29 cellular contexts compared by ENCODE assay signal in the genomic region with DNA sequence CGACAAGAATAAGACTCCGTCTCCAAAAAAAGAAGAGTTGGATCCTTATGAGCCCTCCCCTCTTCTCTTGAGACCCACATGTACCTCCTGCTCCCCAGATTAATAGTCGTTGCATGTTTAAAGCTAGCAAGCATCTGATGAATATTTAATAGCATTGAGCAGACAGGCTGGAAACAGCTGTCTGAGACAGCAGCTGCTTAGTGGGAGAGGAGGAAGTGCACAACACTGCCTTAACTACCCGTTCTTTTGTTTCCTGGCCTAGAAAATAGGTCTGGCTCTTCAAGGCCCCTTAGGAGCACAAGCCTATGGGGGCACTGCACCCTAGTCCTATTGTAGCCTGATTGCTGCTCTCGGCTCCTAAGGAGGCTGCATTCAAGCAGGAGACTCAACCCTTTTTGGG. TPM values are rescaled to one million over a fixed set of nuclear protein-coding genes. Genes with fewer than 3 reads are reported as not detected.
DNase-seq lines count a peak whose midpoint lies in the region; ATAC-seq and TF ChIP-seq lines count a peak whose summit lies in the region.
"Had no signal": no experiment of that assay in that cellular context is flagged by ENCODE, and none has a peak within 500 bp of the region (broad histone marks: within the 10 kb centered on the region; RNA-seq: fewer than 3 reads in every experiment).

No MANE protein-coding gene starts in this region.

- peak overlapping the region; percentile 45 for H3K27ac Mint-ChIP-seq in activated T-cell treated with anti-CD3 and anti-CD28 coated beads, Interleukin-2, amount 50 U/mL, for 24 hours
- H3K27ac Mint-ChIP-seq in activated T-cell treated with anti-CD3 and anti-CD28 coated beads, Interleukin-2, amount 50 U/mL, for 72 hours = no peak overlapping the region
- H3K27ac Mint-ChIP-seq in T-cell = peak overlapping the region; percentile 34 to 67
- H3K27ac Mint-ChIP-seq: T-helper 2 cell treated with Interferon-gamma antibody and Interleukin-4, amounts not matched to agents 5 μg/mL and 100 μg/mL, for 36 hours had no signal

- TF ChIP-seq POLR2A in testis (IDR thresholded peaks at IDR 0.05) = no peak

- no peak for ATAC-seq in activated T-cell treated with anti-CD3 and anti-CD28 coated beads, Interleukin-2, amount 50 U/mL, for 72 hours (replicated peaks in 1 of 2)
- ATAC-seq in T-cell (replicated peaks in 1 of 4) = no peak
- no peak for ATAC-seq in HG02852 (IDR thresholded peaks at IDR 0.05; ENCODE audit: unreplicated experiment)
- ATAC-seq: natural killer cell had no signal

- TF ChIP-seq CTCF in testis (IDR thresholded peaks at IDR 0.05) = no peak

- H3K27me3 Mint-ChIP-seq in activated T-cell treated with anti-CD3 and anti-CD28 coated beads, Interleukin-2, amount 50 U/mL, for 24 hours = no peaks in the 10 kb centered on the region
- no peaks in the 10 kb centered on the region for H3K27me3 Mint-ChIP-seq in activated T-cell treated with anti-CD3 and anti-CD28 coated beads, Interleukin-2, amount 50 U/mL, for 72 hours (ENCODE audit: low read depth)
- no peaks in the 10 kb centered on the region for H3K27me3 Mint-ChIP-seq in T-cell

- H3K9me3 ChIP-seq in mesodermal cell (ENCODE audit: control insufficient read depth, low read length) (no peaks in the 10 kb centered on the region), testis (no peaks in the 10 kb centered on the region)
- H3K9me3 ChIP-seq: BE2C, left ventricle myocardium inferior, right atrium auricular region, SK-N-SH had no signal

- H3K27ac ChIP-seq in mesodermal cell (ENCODE audit: low read depth, low read length, severe bottlenecking) (peak overlapping the region; percentile 6), testis (no peak overlapping the region)
- H3K27ac ChIP-seq: epithelial cell of prostate, left ventricle myocardium inferior, parathyroid adenoma, right atrium auricular region had no signal

- peaks cover 98% of the 10 kb centered on the region for H3K36me3 ChIP-seq in mesodermal cell (ENCODE audit: control insufficient read depth, insufficient read depth, low read length)
- no peaks in the 10 kb centered on the region for H3K36me3 ChIP-seq in testis (ENCODE audit: low read depth, missing control alignments)

- 94 to 100% methylated on average over 1 to 4 of the region's 5 CpGs for WGBS in mesodermal cell (ENCODE audit: insufficient coverage in 2 of 2), 2 experiments
- WGBS in testis, 2 donors = 57 to 68% methylated on average over 5 of the region's 5 CpGs

- CTCF ChIA-PET in T-cell (lab: Charles Lee) = no interaction called here

- H3K4me1 ChIP-seq in mesodermal cell (ENCODE audit: control insufficient read depth, insufficient read depth, low read length, poor library complexity, severe bottlenecking) = peaks cover 3% of the 10 kb centered on the region
- H3K4me1 ChIP-seq in testis = no peaks in the 10 kb centered on the region
- H3K4me1 ChIP-seq: BE2C, left ventricle myocardium inferior, parathyroid adenoma, right atrium auricular region had no signal

- H3K27me3 ChIP-seq in testis = no peaks in the 10 kb centered on the region
- H3K27me3 ChIP-seq: BE2C, right atrium auricular region had no signal

- H3K4me1 Mint-ChIP-seq in activated T-cell treated with anti-CD3 and anti-CD28 coated beads, Interleukin-2, amount 50 U/mL, for 24 hours (ENCODE audit: low read depth) = peaks cover 3% of the 10 kb centered on the region
- H3K4me1 Mint-ChIP-seq in activated T-cell treated with anti-CD3 and anti-CD28 coated beads, Interleukin-2, amount 50 U/mL, for 72 hours (ENCODE audit: low read depth) = peaks cover 7% of the 10 kb centered on the region
- H3K4me1 Mint-ChIP-seq in T-cell = no peaks in the 10 kb centered on the region

- H3K9me3 Mint-ChIP-seq in activated T-cell treated with anti-CD3 and anti-CD28 coated beads, Interleukin-2, amount 50 U/mL, for 24 hours = no peaks in the 10 kb centered on the region
- H3K9me3 Mint-ChIP-seq in activated T-cell treated with anti-CD3 and anti-CD28 coated beads, Interleukin-2, amount 50 U/mL, for 72 hours = no peaks in the 10 kb centered on the region
- no peaks in the 10 kb centered on the region for H3K9me3 Mint-ChIP-seq in T-cell
- H3K9me3 Mint-ChIP-seq: natural killer cell; T-helper 2 cell treated with Interferon-gamma antibody and Interleukin-4, amounts not matched to agents 5 μg/mL and 100 μg/mL, for 36 hours had no signal

- POLR2A ChIA-PET in T-cell (lab: Charles Lee) = no interaction called here

- H3K4me3 ChIP-seq in mesodermal cell (ENCODE audit: extremely low read depth, insufficient read depth, low read length, poor library complexity, severe bottlenecking) (no peak overlapping the region), testis (no peak overlapping the region)
- H3K4me3 ChIP-seq: left ventricle myocardium inferior, right atrium auricular region had no signal

- no peak for DNase-seq in activated T-cell treated with anti-CD3 and anti-CD28 coated beads, Interleukin-2, amount 50 U/mL, for 24 hours
- DNase-seq in activated T-cell treated with anti-CD3 and anti-CD28 coated beads, Interleukin-2, amount 50 U/mL, for 72 hours = no peak
- DNase-seq in T-cell = no peak
- no peak for DNase-seq in testis
- DNase-seq in NCI-H2029 (lab: John Stamatoyannopoulos, UW) = no peak
- DNase-seq in HT-29 (ENCODE audit: low spot score) = no peak
- DNase-seq: activated CD4-positive, alpha-beta T cell treated with anti-CD3 and anti-CD28 coated beads for 48 hours; activated naive CD4-positive, alpha-beta T cell treated with Interleukin-2 at 50 U/mL for 16 hours; activated T-cell treated with anti-CD3 and anti-CD28 coated beads, Interleukin-2, amount 50 U/mL, for 48 hours; BE2C; cerebellar nuclear complex; DND-41; GOT3; left ventricle myocardium inferior; mesendoderm; natural killer cell; NCI-H1048; NCI-H187 treated with DMSO at 0.1 percent for 48 hours; NCI-H345; NCI-H748 treated with DMSO at 0.1 percent for 48 hours; OCI-M1; SK-N-SH; trophoblast cell had no signal

- intact Hi-C loops in testis (cut with DNase I; ENCODE audit: low total_unique reads) = no loop called here

- H3K4me3 Mint-ChIP-seq in activated T-cell treated with anti-CD3 and anti-CD28 coated beads, Interleukin-2, amount 50 U/mL, for 24 hours = no peak overlapping the region
- H3K4me3 Mint-ChIP-seq in activated T-cell treated with anti-CD3 and anti-CD28 coated beads, Interleukin-2, amount 50 U/mL, for 72 hours = no peak overlapping the region
- H3K4me3 Mint-ChIP-seq in T-cell = no peak overlapping the region
- H3K4me3 Mint-ChIP-seq: natural killer cell; T-helper 2 cell treated with Interferon-gamma antibody and Interleukin-4, amounts not matched to agents 5 μg/mL and 100 μg/mL, for 36 hours had no signal

- H3K36me3 Mint-ChIP-seq in activated T-cell treated with anti-CD3 and anti-CD28 coated beads, Interleukin-2, amount 50 U/mL, for 24 hours (ENCODE audit: low read depth) = peaks cover 90% of the 10 kb centered on the region
- H3K36me3 Mint-ChIP-seq in activated T-cell treated with anti-CD3 and anti-CD28 coated beads, Interleukin-2, amount 50 U/mL, for 72 hours (ENCODE audit: insufficient read depth in 2 of 2) = peaks cover 11 to 21% of the 10 kb centered on the region in 2 donors
- peaks cover 30% of the 10 kb centered on the region for H3K36me3 Mint-ChIP-seq in T-cell

RNA-seq across cellular contexts. Expression of a gene that starts 17.3 kb away (rescaled TPM):
- 10 to 100 TPM; 28.4 to 38.0 TPM for total RNA-seq in activated T-cell treated with anti-CD3 and anti-CD28 coated beads, Interleukin-2, amount 50 U/mL, for 72 hours
- 10 to 100 TPM; 14.5 to 28.1 (median 24.5) TPM for total RNA-seq in T-cell
- 24.9 TPM for polyA plus RNA-seq in mesodermal cell (2013, experiment 1 of 2)
- polyA plus RNA-seq in mesodermal cell (2013, experiment 2 of 2) = 22.8 TPM
- 10 to 100 TPM; 15.7 to 16.9 TPM for total RNA-seq in testis
- polyA plus RNA-seq in testis (ENCODE audit: insufficient read depth, low read depth, low replicate concordance) = 24.0 TPM
- total RNA-seq in HT-29 (2014; rRNA removed; shearing (Covaris generic)) = 10.7 and 11.0 TPM in 2 replicates

RNA-seq across cellular contexts. Expression of a gene that starts 41.8 kb away (rescaled TPM):
- total RNA-seq in activated T-cell treated with anti-CD3 and anti-CD28 coated beads, Interleukin-2, amount 50 U/mL, for 72 hours = 100 to 1,000 TPM; 138 to 156 TPM
- 100 to 1,000 TPM in 3 of 5 donors, 10 to 100 TPM in 2; 98.9 to 115 (median 111) TPM for total RNA-seq in T-cell
- polyA plus RNA-seq in mesodermal cell (2013, experiment 1 of 2) = 189 TPM
- polyA plus RNA-seq in mesodermal cell (2013, experiment 2 of 2) = 212 TPM
- total RNA-seq in testis = 10 to 100 TPM; 90.4 to 95.0 TPM
- 133 TPM for polyA plus RNA-seq in testis (ENCODE audit: insufficient read depth, low read depth, low replicate concordance)
- total RNA-seq in HT-29 (2014; rRNA removed; shearing (Covaris generic)) = 75.2 and 90.4 TPM in 2 replicates

RNA-seq across cellular contexts. Expression of a gene that starts 52.4 kb away (rescaled TPM):
- total RNA-seq in activated T-cell treated with anti-CD3 and anti-CD28 coated beads, Interleukin-2, amount 50 U/mL, for 72 hours = 10 to 100 TPM; 63.3 to 65.8 TPM
- total RNA-seq in T-cell (10 to 100 TPM; 46.2 to 53.6 (median 52.3) TPM), testis (10 to 100 TPM; 56.5 to 64.6 TPM)
- 37.3 TPM for polyA plus RNA-seq in mesodermal cell (2013, experiment 1 of 2)
- polyA plus RNA-seq in mesodermal cell (2013, experiment 2 of 2) = 31.7 TPM
- 107 TPM for polyA plus RNA-seq in testis (ENCODE audit: insufficient read depth, low read depth, low replicate concordance)
- 22.9 and 25.4 TPM in 2 replicates for total RNA-seq in HT-29 (2014; rRNA removed; shearing (Covaris generic))
